In the genomic region with DNA sequence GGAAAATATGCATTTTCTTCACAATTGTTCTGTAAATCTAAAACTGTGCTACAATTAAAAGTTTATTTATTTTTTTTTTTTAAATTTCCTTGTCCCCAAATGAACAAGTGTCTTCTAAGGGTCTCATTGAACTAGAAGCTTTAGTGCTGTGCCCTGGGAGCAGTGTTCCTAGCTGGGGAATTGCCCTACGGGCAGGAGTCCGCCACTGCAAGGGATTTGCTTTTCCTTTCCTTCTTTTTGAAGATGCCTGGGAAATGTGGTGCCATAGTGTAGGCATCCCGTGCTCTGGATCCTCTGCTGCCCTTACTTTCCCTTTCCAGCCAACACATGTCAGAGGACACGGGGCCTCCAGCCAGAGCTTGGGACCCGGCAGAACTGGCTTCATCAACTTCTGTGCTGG, we compare ENCODE assay signal across 21 cellular contexts.
DNase-seq lines count a peak whose midpoint lies in the region; ATAC-seq and TF ChIP-seq lines count a peak whose summit lies in the region.
"Had no signal": no experiment of that assay in that cellular context is flagged by ENCODE, and none has a peak within 500 bp of the region (broad histone marks: within the 10 kb centered on the region; RNA-seq: fewer than 3 reads in every experiment).

No MANE protein-coding gene starts in this region.

- H3K36me3 Mint-ChIP-seq in GM23338 (ENCODE audit: low read depth) (no peaks in the 10 kb centered on the region), neural progenitor cell (no peaks in the 10 kb centered on the region)
- no peaks in the 10 kb centered on the region for H3K36me3 Mint-ChIP-seq in activated naive CD8-positive, alpha-beta T cell treated with anti-CD3 and anti-CD28 coated beads, Interleukin-2, amount 50 U/mL, for 24 hours (ENCODE audit: low read depth)
- H3K36me3 Mint-ChIP-seq: IgD-negative memory B cell had no signal

- no peaks in the 10 kb centered on the region for H3K36me3 ChIP-seq in GM23338 (ENCODE audit: insufficient read depth)
- H3K36me3 ChIP-seq in neural progenitor cell = no peaks in the 10 kb centered on the region
- no peaks in the 10 kb centered on the region for H3K36me3 ChIP-seq in GM23248 (ENCODE audit: low read depth)
- H3K36me3 ChIP-seq: BE2C had no signal

- TF ChIP-seq CTCF in GM23338 (conservative IDR thresholded peaks at IDR 0.05; ENCODE audit: low read depth in 2 of 2) (peak; percentile 18 to 36; a peak in 3 of 4 replicates), fibroblast of villous mesenchyme (IDR thresholded peaks at IDR 0.05; ENCODE audit: insufficient read depth, low read depth, low read length) (peak; percentile 21), neural progenitor cell (IDR thresholded peaks at IDR 0.05) (peak; percentile 24)

- H3K9me3 ChIP-seq in neural progenitor cell (ENCODE audit: low read depth) (no peaks in the 10 kb centered on the region), GM23248 (ENCODE audit: low read depth) (no peaks in the 10 kb centered on the region)
- H3K9me3 ChIP-seq: BE2C had no signal

- H3K27me3 Mint-ChIP-seq in GM23338 (ENCODE audit: insufficient read depth, low read depth, poor library complexity) = peaks cover 2% of the 10 kb centered on the region
- H3K27me3 Mint-ChIP-seq in neural progenitor cell (ENCODE audit: insufficient read depth, low read depth) = peaks cover 5% of the 10 kb centered on the region
- H3K27me3 Mint-ChIP-seq in activated naive CD8-positive, alpha-beta T cell treated with anti-CD3 and anti-CD28 coated beads, Interleukin-2, amount 50 U/mL, for 24 hours = peaks cover 2% of the 10 kb centered on the region
- H3K27me3 Mint-ChIP-seq: CD4-positive, alpha-beta T cell had no signal

- H3K79me2 ChIP-seq in GM23338 (replicated peaks; ENCODE audit: insufficient read depth) (no peaks in the 10 kb centered on the region), neural progenitor cell (ENCODE audit: low read depth) (no peaks in the 10 kb centered on the region), GM23248 (ENCODE audit: insufficient read depth) (no peaks in the 10 kb centered on the region)

- H3K4me1 Mint-ChIP-seq in GM23338 (peaks cover 2% of the 10 kb centered on the region; the same call in 2 of the 3 replicates), neural progenitor cell (no peaks in the 10 kb centered on the region)
- no peaks in the 10 kb centered on the region for H3K4me1 Mint-ChIP-seq in activated naive CD8-positive, alpha-beta T cell treated with anti-CD3 and anti-CD28 coated beads, Interleukin-2, amount 50 U/mL, for 24 hours
- H3K4me1 Mint-ChIP-seq: IgD-negative memory B cell had no signal

- peak; percentile 92 for ATAC-seq in GM23338
- ATAC-seq in activated naive CD8-positive, alpha-beta T cell treated with anti-CD3 and anti-CD28 coated beads, Interleukin-2, amount 50 U/mL, for 24 hours = no peak

- H3K4me3 ChIP-seq in GM23338 (no peak overlapping the region), fibroblast of villous mesenchyme (ENCODE audit: low read depth, low read length) (no peak overlapping the region), neural progenitor cell (no peak overlapping the region), GM23248 (no peak overlapping the region)

- H2AFZ ChIP-seq in GM23338 (no peak overlapping the region), neural progenitor cell (replicated peaks) (no peak overlapping the region), GM23248 (no peak overlapping the region)

- no peaks in the 10 kb centered on the region for H3K9me3 Mint-ChIP-seq in GM23338
- peaks cover 3% of the 10 kb centered on the region for H3K9me3 Mint-ChIP-seq in neural progenitor cell
- peaks cover 8% of the 10 kb centered on the region for H3K9me3 Mint-ChIP-seq in activated naive CD8-positive, alpha-beta T cell treated with anti-CD3 and anti-CD28 coated beads, Interleukin-2, amount 50 U/mL, for 24 hours

- no peak overlapping the region for H3K9ac ChIP-seq in neural progenitor cell
- no peak overlapping the region for H3K9ac ChIP-seq in GM23248

- no peak overlapping the region for H3K4me2 ChIP-seq in GM23338
- H3K4me2 ChIP-seq in neural progenitor cell = no peak overlapping the region
- H3K4me2 ChIP-seq in GM23248 (ENCODE audit: unreplicated experiment) = no peak overlapping the region

- peaks cover 9% of the 10 kb centered on the region for H3K9me2 ChIP-seq in GM23338 (ENCODE audit: insufficient read depth)
- no peaks in the 10 kb centered on the region for H3K9me2 ChIP-seq in GM23248 (ENCODE audit: insufficient read depth)

- no peak overlapping the region for H3K27ac Mint-ChIP-seq in GM23338
- H3K27ac Mint-ChIP-seq in neural progenitor cell = no peak overlapping the region
- no peak overlapping the region for H3K27ac Mint-ChIP-seq in activated naive CD8-positive, alpha-beta T cell treated with anti-CD3 and anti-CD28 coated beads, Interleukin-2, amount 50 U/mL, for 24 hours
- H3K27ac Mint-ChIP-seq: CD4-positive, alpha-beta T cell; IgD-negative memory B cell had no signal

- H4K20me1 ChIP-seq in GM23338 (replicated peaks; ENCODE audit: insufficient read depth) (no peaks in the 10 kb centered on the region), neural progenitor cell (ENCODE audit: low read depth) (no peaks in the 10 kb centered on the region), GM23248 (ENCODE audit: insufficient read depth) (no peaks in the 10 kb centered on the region)

- no peaks in the 10 kb centered on the region for H3K27me3 ChIP-seq in GM23338 (ENCODE audit: insufficient read depth)
- no peaks in the 10 kb centered on the region for H3K27me3 ChIP-seq in neural progenitor cell
- H3K27me3 ChIP-seq in GM23248 (replicated peaks; ENCODE audit: insufficient read depth) = no peaks in the 10 kb centered on the region
- H3K27me3 ChIP-seq: BE2C had no signal

- H3K27ac ChIP-seq in GM23338 (ENCODE audit: low read depth) = no peak overlapping the region
- H3K27ac ChIP-seq in neural progenitor cell = no peak overlapping the region
- no peak overlapping the region for H3K27ac ChIP-seq in GM23248

- DNase-seq in GM23338 (ENCODE audit: low spot score) (peak; percentile 67), SK-MEL-5 (ENCODE audit: low read depth, low spot score) (peak; percentile 2), fibroblast of villous mesenchyme (ENCODE audit: low read depth) (no peak), neural progenitor cell (ENCODE audit: low spot score) (peak; percentile 7), NCI-H446 (lab: John Stamatoyannopoulos, UW) (no peak), GM23248 (no peak), amniotic stem cell (lab: John Stamatoyannopoulos, UW) (no peak)
- DNase-seq in activated naive CD8-positive, alpha-beta T cell treated with anti-CD3 and anti-CD28 coated beads, Interleukin-2, amount 50 U/mL, for 24 hours = no peak
- DNase-seq: BE2C; Calu3; CD4-positive, alpha-beta T cell; DMS79; GOT3; Kasumi-1; NCI-H1105; NCI-H1694; NCI-H226; NCI-H526; NK-92 treated with Interleukin-12 subunit alpha and Interleukin-12 subunit beta, amount 100 ng/mL, for 24 hours; SHP77 treated with DMSO at 0.1 percent for 48 hours had no signal

- in situ Hi-C loops in SK-MEL-5 (cut with HindIII; ENCODE audit: low pct_unique_long_range_greater_than_20kb, low sequenced_read_pairs) (no loop called here), GM23248 (cut with MboI) (no loop called here)

- H3K4me3 Mint-ChIP-seq in GM23338 (no peak overlapping the region), neural progenitor cell (no peak overlapping the region)
- no peak overlapping the region for H3K4me3 Mint-ChIP-seq in activated naive CD8-positive, alpha-beta T cell treated with anti-CD3 and anti-CD28 coated beads, Interleukin-2, amount 50 U/mL, for 24 hours
- H3K4me3 Mint-ChIP-seq: CD4-positive, alpha-beta T cell; IgD-negative memory B cell had no signal

- 38 to 43% methylated on average over 5 of the region's 5 CpGs for WGBS in GM23248 (ENCODE audit: low coverage in 1 of 2, low lambda C conversion rate in 2 of 2, missing lambda C conversion rate in 2 of 2), 2 experiments

- H3F3A ChIP-seq in GM23338 (replicated peaks; ENCODE audit: low read depth) = no peaks in the 10 kb centered on the region
- no peaks in the 10 kb centered on the region for H3F3A ChIP-seq in neural progenitor cell (ENCODE audit: low read depth)
- no peaks in the 10 kb centered on the region for H3F3A ChIP-seq in GM23248 (ENCODE audit: insufficient read depth)

- H3K4me1 ChIP-seq in GM23338 (ENCODE audit: insufficient read depth) (no peaks in the 10 kb centered on the region), neural progenitor cell (no peaks in the 10 kb centered on the region), GM23248 (ENCODE audit: insufficient read depth) (no peaks in the 10 kb centered on the region)
- H3K4me1 ChIP-seq: BE2C had no signal

Comparison
In these comparisons a context has a peak if more than half of its experiments do, and no peak if none do; other contexts are left out.
1. DNase-seq: peak in GM23338 (single experiment), SK-MEL-5 (single experiment) and neural progenitor cell (single experiment); none in fibroblast of villous mesenchyme (single experiment), activated naive CD8-positive, alpha-beta T cell treated with anti-CD3 and anti-CD28 coated beads, Interleukin-2, amount 50 U/mL, for 24 hours (single experiment), NCI-H446 (0 of 2), GM23248 (single experiment) and amniotic stem cell (single experiment).
2. Peak in every context shown above with its lines, with median percentiles within 50 percentile points of each other: CTCF ChIP-seq.